ENCODE assay signal across 3 cellular contexts in the genomic region with DNA sequence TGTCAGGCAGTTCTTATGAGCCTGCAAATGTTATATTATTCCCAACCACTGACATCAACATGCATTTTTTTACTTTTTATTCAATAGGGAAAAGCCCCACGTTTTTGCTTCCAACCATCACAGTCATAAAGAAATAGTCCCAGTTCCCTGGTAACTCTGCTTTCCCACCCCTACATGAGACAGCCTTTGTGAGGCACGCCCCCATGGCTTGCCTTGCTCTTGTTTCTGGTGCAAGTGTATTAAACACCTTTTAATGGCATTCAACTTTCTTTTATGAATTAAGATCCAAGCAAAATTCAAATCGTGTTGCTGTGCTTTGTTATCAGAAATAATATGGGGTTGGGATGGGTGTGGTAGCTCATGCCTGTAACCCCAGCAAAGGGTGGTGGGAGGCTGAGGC.
"Had no signal": no experiment of that assay in that cellular context is flagged by ENCODE, and none has a peak within 500 bp of the region (broad histone marks: within the 10 kb centered on the region; RNA-seq: fewer than 3 reads in every experiment).

No MANE protein-coding gene starts in this region.

- DNase-seq: GDM1, GF-D8 had no signal

- ATAC-seq: GM12878 had no signal
